8 cellular contexts compared by ENCODE assay signal in genomic region chr11:9758676-9759518, GRCh38.
A peak's percentile ranks its signal among the peaks of the same experiment; 100 is the strongest.
DNase-seq lines count a peak whose midpoint lies in the region; ATAC-seq and TF ChIP-seq lines count a peak whose summit lies in the region.

No MANE protein-coding gene starts in this region.

- BruUV-seq in mammary epithelial cell (replicated peaks; lab: Mats Ljungman, UMichigan), result TSS peak; percentile 37

- CTCF ChIA-PET in mammary epithelial cell (lab: Charles Lee; ENCODE audit: low non-redundant PET), result interaction anchor here (0.5 to 0.6 kb wide), 4 partner anchors 50 to 730 kb away, joined by 3 to 9 read pairs (median 7); no protein-coding TSS in a partner anchor

- 66% methylated on average over 20 of the region's 49 CpGs for WGBS in mammary epithelial cell (ENCODE audit: low coverage, missing lambda C conversion rate)

- peak overlapping the region; percentile 72 to 82 (median 81) for H3K4me3 Mint-ChIP-seq in immature natural killer cell

- H3K4me2 ChIP-seq in mammary epithelial cell (ENCODE audit: insufficient read depth, low read depth, low read length), result peak overlapping the region; percentile 86

- peak in 1 of 2 donors; percentile 34 for TF ChIP-seq CTCF in mammary epithelial cell (conservative IDR thresholded peaks at IDR 0.05 in 1 of 2, IDR thresholded peaks at IDR 0.05 in 1 of 2; ENCODE audit: extremely low read depth in 1 of 2, insufficient read depth in 1 of 2, low read depth in 1 of 2, low read length in 2 of 2)

- H3K27ac Mint-ChIP-seq in immature natural killer cell, result peak overlapping the region in 3 of 6 donors; percentile 19 to 58 (median 50)

- dilution Hi-C loops in mammary epithelial cell (cut with HindIII; ENCODE audit: low sequenced_read_pairs), result no loop called here

- DNase-seq in ELR (ENCODE audit: low read depth) (peak; percentile 80), MG63 (peak; percentile 92), UCSD-AML1 (lab: John Stamatoyannopoulos, UW; ENCODE audit: unreplicated experiment) (peak; percentile 71), mammary epithelial cell (peak; percentile 61), immature natural killer cell (peak in 2 of 3 donors; percentile 29 to 41), KG1 (lab: John Stamatoyannopoulos, UW) (no peak)
- peak; percentile 57 for DNase-seq in stimulated activated CD4-positive, alpha-beta T cell treated with anti-CD3 and anti-CD28 coated beads, Interleukin-12 subunit alpha, Interleukin-12 subunit beta, amount 100 ng/mL, for 4 hours

- H3K4me1 ChIP-seq in mammary epithelial cell (ENCODE audit: insufficient read depth, low read length), result peaks cover 63% of the 10 kb centered on the region

- no peaks in the 10 kb centered on the region for H3K9me3 Mint-ChIP-seq in immature natural killer cell

- peak; percentile 33 for ATAC-seq in GM21825 (IDR thresholded peaks at IDR 0.05; ENCODE audit: unreplicated experiment)

- peak overlapping the region; percentile 79 for H3K9ac ChIP-seq in mammary epithelial cell (ENCODE audit: insufficient read depth, low read length)

- H3K36me3 Mint-ChIP-seq in immature natural killer cell, result no peaks in the 10 kb centered on the region

- H3K9me3 ChIP-seq in MG63 (no peaks in the 10 kb centered on the region), mammary epithelial cell (replicated peaks; ENCODE audit: insufficient read depth, low read length) (no peaks in the 10 kb centered on the region)

- H3K27me3 Mint-ChIP-seq in immature natural killer cell (ENCODE audit: low read depth in 3 of 3), result peaks cover 2 to 8% (median 4%) of the 10 kb centered on the region in 3 donors

- intact Hi-C loops in mammary epithelial cell (cut with micrococcal nuclease), result loop anchor here (1.0 to 10.0 kb wide), 12 partner anchors 44 to 766 kb away; no protein-coding TSS in a partner anchor

- no peaks in the 10 kb centered on the region for H3K79me2 ChIP-seq in mammary epithelial cell (ENCODE audit: insufficient read depth, low read length)

- H3K27ac ChIP-seq in mammary epithelial cell (ENCODE audit: insufficient read depth, low read depth, low read length), result peak overlapping the region; percentile 79

- peak overlapping the region; percentile 43 for H3K4me3 ChIP-seq in MG63
- peak overlapping the region; percentile 41 to 47 (median 43) for H3K4me3 ChIP-seq in mammary epithelial cell (replicated peaks in 1 of 3; ENCODE audit: insufficient read depth in 1 of 3, low read depth in 2 of 3, low read length in 3 of 3)

- no peaks in the 10 kb centered on the region for H3K27me3 ChIP-seq in MG63
- H3K27me3 ChIP-seq in mammary epithelial cell (ENCODE audit: insufficient read depth, low read length), result no peaks in the 10 kb centered on the region

- in situ Hi-C loops in mammary epithelial cell (cut with MboI; ENCODE audit: low sequenced_read_pairs in 2 of 2), result loop anchor here in 1 of 2 donors (10.0 to 25.0 kb wide), 2 partner anchors 216 to 553 kb away; partner anchors contain the start of gene ADM

- H4K20me1 ChIP-seq in mammary epithelial cell (ENCODE audit: insufficient read depth, low read length), result no peaks in the 10 kb centered on the region

- peaks cover 34% of the 10 kb centered on the region in 2 donors for H3K4me1 Mint-ChIP-seq in immature natural killer cell

- H2AFZ ChIP-seq in mammary epithelial cell (ENCODE audit: low read depth, low read length), result peak overlapping the region; percentile 85

- H3K36me3 ChIP-seq in MG63, result no peaks in the 10 kb centered on the region; the same call in 1 of the 2 replicates
- no peaks in the 10 kb centered on the region for H3K36me3 ChIP-seq in mammary epithelial cell (ENCODE audit: insufficient read depth, low read length)
